ENCODE assay signal across 20 cellular contexts in the genomic region with DNA sequence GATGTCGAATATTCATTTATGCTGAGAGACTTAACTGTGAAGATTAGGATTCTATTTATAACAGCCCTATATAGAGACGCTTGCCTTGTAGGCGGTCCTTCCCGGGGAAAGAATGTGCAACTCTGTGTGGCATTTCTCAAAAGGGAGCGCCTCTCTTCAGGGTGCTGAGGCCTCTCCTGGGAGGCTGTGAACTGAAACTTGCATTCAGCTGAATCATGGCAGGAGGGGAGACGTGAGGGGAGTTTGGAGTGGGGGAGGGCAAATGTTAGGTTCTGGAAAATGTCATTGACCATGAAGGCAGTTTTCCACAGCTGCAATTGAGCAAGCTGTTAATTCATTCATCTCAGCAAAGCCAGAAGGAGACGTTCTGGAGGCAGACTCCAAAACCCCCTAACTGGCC.
A peak's percentile ranks its signal among the peaks of the same experiment; 100 is the strongest.
DNase-seq lines count a peak whose midpoint lies in the region; ATAC-seq, FAIRE-seq and TF ChIP-seq lines count a peak whose summit lies in the region.
"Had no signal": no experiment of that assay in that cellular context is flagged by ENCODE, and none has a peak within 500 bp of the region (broad histone marks: within the 10 kb centered on the region; RNA-seq: fewer than 3 reads in every experiment).

No MANE protein-coding gene starts in this region.

- H3K27me3 Mint-ChIP-seq in endodermal cell (ENCODE audit: insufficient read depth) (no peaks in the 10 kb centered on the region), type B pancreatic cell (peaks cover 3% of the 10 kb centered on the region), CD14-positive monocyte (ENCODE audit: low read depth in 3 of 3) (peaks cover 0 to 2% (median 1%) of the 10 kb centered on the region in 3 donors)
- H3K27me3 Mint-ChIP-seq: activated CD4-positive, alpha-beta memory T cell treated with anti-CD3 and anti-CD28 coated beads for 36 hours had no signal

- H2BK15ac ChIP-seq in mesenchymal stem cell (ENCODE audit: low read depth, poor library complexity, severe bottlenecking): no peak overlapping the region

- H3K27ac Mint-ChIP-seq in endodermal cell (peak overlapping the region; percentile 77), type B pancreatic cell (peak overlapping the region; percentile 69), CD14-positive monocyte (no peak overlapping the region)
- H3K27ac Mint-ChIP-seq: activated CD4-positive, alpha-beta memory T cell treated with anti-CD3 and anti-CD28 coated beads for 36 hours; activated T-helper 17 cell treated with anti-CD3 and anti-CD28 coated beads, Interleukin-2, amount 50 U/mL, for 72 hours had no signal

- no peak for TF ChIP-seq CTCF in left ventricle myocardium inferior (IDR thresholded peaks at IDR 0.05; ENCODE audit: borderline replicate concordance)
- TF ChIP-seq CTCF in endodermal cell (conservative IDR thresholded peaks at IDR 0.05): no peak
- TF ChIP-seq CTCF in type B pancreatic cell (conservative IDR thresholded peaks at IDR 0.05): no peak
- no peak for TF ChIP-seq CTCF in CD14-positive monocyte (IDR thresholded peaks at IDR 0.05)

- H2AK5ac ChIP-seq in mesenchymal stem cell (ENCODE audit: low read length, severe bottlenecking): no peak overlapping the region

- H3K79me1 ChIP-seq in mesenchymal stem cell (replicated peaks; ENCODE audit: low read length, poor library complexity, severe bottlenecking): no peaks in the 10 kb centered on the region

- H3K23ac ChIP-seq in mesenchymal stem cell (ENCODE audit: low read length in 2 of 2): no peak overlapping the region

- H3K4ac ChIP-seq in mesenchymal stem cell (ENCODE audit: low read depth in 1 of 2, low read length in 2 of 2): no peak overlapping the region

- no peak overlapping the region for H3K18ac ChIP-seq in mesenchymal stem cell (ENCODE audit: low read depth in 1 of 2, low read length in 2 of 2)

- FAIRE-seq in GM12892 (lab: Jason Lieb, UNC): no peak
- FAIRE-seq: A204.1, K562, RCC 7860 had no signal

- no peaks in the 10 kb centered on the region for H3K36me3 ChIP-seq in left ventricle myocardium inferior
- H3K36me3 ChIP-seq in endodermal cell (ENCODE audit: control insufficient read depth, insufficient read depth, low read length): no peaks in the 10 kb centered on the region
- H3K36me3 ChIP-seq in mesenchymal stem cell (ENCODE audit: control insufficient read depth in 1 of 2, insufficient read depth in 2 of 2, low read depth in 1 of 2, low read length in 2 of 2): no peaks in the 10 kb centered on the region
- H3K36me3 ChIP-seq: gastroesophageal sphincter, suprapubic skin had no signal

- H3K4me1 ChIP-seq in left ventricle myocardium inferior: peaks cover 17% of the 10 kb centered on the region
- H3K4me1 ChIP-seq in endodermal cell (ENCODE audit: control insufficient read depth, insufficient read depth, low read length): peaks cover 14% of the 10 kb centered on the region
- peaks cover 11% of the 10 kb centered on the region for H3K4me1 ChIP-seq in mesenchymal stem cell (ENCODE audit: control insufficient read depth, insufficient read depth, low read depth, low read length)
- H3K4me1 ChIP-seq: suprapubic skin had no signal

- H3K9me3 ChIP-seq in left ventricle myocardium inferior (replicated peaks) (no peaks in the 10 kb centered on the region), endodermal cell (ENCODE audit: control insufficient read depth, low read length) (peaks cover 6% of the 10 kb centered on the region), mesenchymal stem cell (ENCODE audit: control insufficient read depth, low read length) (no peaks in the 10 kb centered on the region)
- H3K9me3 ChIP-seq: gastroesophageal sphincter, suprapubic skin had no signal

- H3K36me3 Mint-ChIP-seq in endodermal cell (ENCODE audit: low read depth) (no peaks in the 10 kb centered on the region), type B pancreatic cell (no peaks in the 10 kb centered on the region), CD14-positive monocyte (no peaks in the 10 kb centered on the region)
- H3K36me3 Mint-ChIP-seq: activated CD4-positive, alpha-beta memory T cell treated with anti-CD3 and anti-CD28 coated beads for 36 hours had no signal

- ATAC-seq in Right ventricle myocardium inferior: peak; percentile 57
- ATAC-seq in HG02623 (IDR thresholded peaks at IDR 0.05; ENCODE audit: unreplicated experiment): no peak
- ATAC-seq: activated T-helper 17 cell treated with anti-CD3 and anti-CD28 coated beads, Interleukin-2, amount 50 U/mL, for 72 hours; gastroesophageal sphincter; K562; left colon had no signal

- peak overlapping the region in 1 of 2 experiments; percentile 72 for H2BK12ac ChIP-seq in mesenchymal stem cell (ENCODE audit: low read length in 2 of 2)

- intact Hi-C loops in Right ventricle myocardium inferior (cut with DNase I): no loop called here
- intact Hi-C loops in left ventricle myocardium inferior (cut with micrococcal nuclease): no loop called here
- intact Hi-C loops in CD14-positive monocyte (cut with micrococcal nuclease): no loop called here

- H3K4me3 ChIP-seq in left ventricle myocardium inferior (no peak overlapping the region), endodermal cell (ENCODE audit: low read length) (no peak overlapping the region), mesenchymal stem cell (ENCODE audit: insufficient read depth in 1 of 2, low read depth in 1 of 2, low read length in 2 of 2) (no peak overlapping the region)
- H3K4me3 ChIP-seq: gastroesophageal sphincter, K562, suprapubic skin had no signal

- no peak overlapping the region for H2BK5ac ChIP-seq in mesenchymal stem cell (ENCODE audit: low read depth, low read length, poor library complexity, severe bottlenecking)

- H2AFZ ChIP-seq in mesenchymal stem cell (ENCODE audit: low read depth, low read length): no peak overlapping the region

- H3K14ac ChIP-seq in mesenchymal stem cell (ENCODE audit: low read length in 2 of 2): no peak overlapping the region

- 0 to 38% methylated on average over 1 to 7 of the region's 7 CpGs for WGBS in endodermal cell (ENCODE audit: insufficient coverage in 1 of 2, insufficient read length in 1 of 2), 2 experiments
- WGBS in mesenchymal stem cell: 2% methylated on average over 6 of the region's 7 CpGs

- TF ChIP-seq POLR2A in GM12892 (IDR thresholded peaks at IDR 0.05; ENCODE audit: low read depth, low read length): no peak

- peak overlapping the region; percentile 52 for H4K91ac ChIP-seq in mesenchymal stem cell (ENCODE audit: low read length)

- H3K27ac ChIP-seq in left ventricle myocardium inferior (replicated peaks): no peak overlapping the region
- peak overlapping the region; percentile 61 for H3K27ac ChIP-seq in endodermal cell (ENCODE audit: low read depth, low read length)
- H3K27ac ChIP-seq in mesenchymal stem cell (ENCODE audit: low read length, poor library complexity, severe bottlenecking): peak overlapping the region; percentile 82
- H3K27ac ChIP-seq: gastroesophageal sphincter, suprapubic skin had no signal

- H3K4me1 Mint-ChIP-seq in endodermal cell: peaks cover 40% of the 10 kb centered on the region
- peaks cover 40% of the 10 kb centered on the region for H3K4me1 Mint-ChIP-seq in type B pancreatic cell (ENCODE audit: unreplicated experiment)
- H3K4me1 Mint-ChIP-seq in CD14-positive monocyte: no peaks in the 10 kb centered on the region
- H3K4me1 Mint-ChIP-seq: activated T-helper 17 cell treated with anti-CD3 and anti-CD28 coated beads, Interleukin-2, amount 50 U/mL, for 72 hours had no signal

- peak overlapping the region; percentile 32 for H3K4me2 ChIP-seq in mesenchymal stem cell (ENCODE audit: low read length, poor library complexity, severe bottlenecking)

- H3K9me3 Mint-ChIP-seq in endodermal cell (peaks cover 4% of the 10 kb centered on the region), type B pancreatic cell (no peaks in the 10 kb centered on the region), CD14-positive monocyte (peaks cover 0 to 4% (median 2%) of the 10 kb centered on the region in 7 donors)

- peak overlapping the region; percentile 71 for H4K8ac ChIP-seq in mesenchymal stem cell (ENCODE audit: low read length)

- peak overlapping the region; percentile 64 for H2BK120ac ChIP-seq in mesenchymal stem cell (ENCODE audit: low read depth, low read length)

- H3K4me3 Mint-ChIP-seq in endodermal cell (no peak overlapping the region), type B pancreatic cell (peak overlapping the region; percentile 63), CD14-positive monocyte (no peak overlapping the region)
- H3K4me3 Mint-ChIP-seq: activated CD4-positive, alpha-beta memory T cell treated with anti-CD3 and anti-CD28 coated beads for 36 hours; activated T-helper 17 cell treated with anti-CD3 and anti-CD28 coated beads, Interleukin-2, amount 50 U/mL, for 72 hours had no signal

- DNase-seq in Right ventricle myocardium inferior (ENCODE audit: missing footprints) (no peak), left ventricle myocardium inferior (no peak), endodermal cell (peak; percentile 86), mesenchymal stem cell (peak; percentile 95), type B pancreatic cell (ENCODE audit: extremely low spot score, unreplicated experiment) (no peak), GM12892 (ENCODE audit: insufficient read length) (no peak), CD14-positive monocyte (ENCODE audit: low spot score) (no peak)
- DNase-seq: activated CD4-positive, alpha-beta memory T cell treated with anti-CD3 and anti-CD28 coated beads for 36 hours; COR-L47; left colon; NCI-H1105 treated with DMSO at 0.1 percent for 48 hours; NCI-H446; stimulated activated CD4-positive, alpha-beta T cell treated with anti-CD3 and anti-CD28 coated beads, Interleukin-12 subunit alpha, Interleukin-12 subunit beta, amount 100 ng/mL, for 4 hours had no signal

- H3K9ac ChIP-seq in endodermal cell (ENCODE audit: extremely low read depth, low read length, poor library complexity, severe bottlenecking) (no peak overlapping the region), mesenchymal stem cell (ENCODE audit: low read length) (no peak overlapping the region)

- H3K27me3 ChIP-seq in left ventricle myocardium inferior (ENCODE audit: low read depth) (no peaks in the 10 kb centered on the region), endodermal cell (ENCODE audit: control insufficient read depth, insufficient read depth, low read length, poor library complexity, severe bottlenecking) (no peaks in the 10 kb centered on the region), mesenchymal stem cell (ENCODE audit: control insufficient read depth in 1 of 2, insufficient read depth in 1 of 2, low read length in 2 of 2) (no peaks in the 10 kb centered on the region)
- H3K27me3 ChIP-seq: gastroesophageal sphincter, suprapubic skin had no signal

Comparison
In these comparisons a context has a peak if more than half of its experiments do, and no peak if none do; other contexts are left out.
1. DNase-seq: peak in endodermal cell (single experiment) and mesenchymal stem cell (single experiment); none in Right ventricle myocardium inferior (single experiment), left ventricle myocardium inferior (single experiment), type B pancreatic cell (single experiment), GM12892 (single experiment) and CD14-positive monocyte (single experiment).
2. H3K27ac Mint-ChIP-seq: peak in endodermal cell (single experiment) and type B pancreatic cell (single experiment); none in CD14-positive monocyte (0 of 7).